16 cellular contexts compared by ENCODE assay signal in genomic region chr19:2560369-2560768, GRCh38.
DNase-seq lines count a peak whose midpoint lies in the region; ATAC-seq and TF ChIP-seq lines count a peak whose summit lies in the region.
"Had no signal": no experiment of that assay in that cellular context is flagged by ENCODE, and none has a peak within 500 bp of the region (broad histone marks: within the 10 kb centered on the region; RNA-seq: fewer than 3 reads in every experiment).

No MANE protein-coding gene starts in this region.

- ATAC-seq in Right ventricle myocardium superior (ENCODE audit: poor library complexity) = no peak
- ATAC-seq in Right ventricle myocardium inferior = no peak
- ATAC-seq in CD4-positive, CD25-positive, alpha-beta regulatory T cell (ENCODE audit: low read depth in 2 of 2) = no peak
- ATAC-seq in lower lobe of right lung = no peak
- no peak for ATAC-seq in stimulated activated memory B cell treated with anti-CD40 and anti-IgM and Interleukin-4, amounts not matched to agents 10 μg/mL and 1 μg/mL and 100 μg/mL, for 72 hours
- no peak for ATAC-seq in HG02642 (IDR thresholded peaks at IDR 0.05; ENCODE audit: poor library complexity, unreplicated experiment)
- ATAC-seq: GM23338, HCT116 had no signal

- intact Hi-C loops in Right ventricle myocardium superior (cut with DNase I) = no loop called here
- intact Hi-C loops in Right ventricle myocardium inferior (cut with DNase I) = no loop called here
- intact Hi-C loops in lower lobe of right lung (cut with DNase I) = no loop called here

- no peaks in the 10 kb centered on the region for H3K36me3 Mint-ChIP-seq in CD4-positive, CD25-positive, alpha-beta regulatory T cell
- H3K36me3 Mint-ChIP-seq in stimulated activated memory B cell treated with anti-CD40 and anti-IgM and Interleukin-4, amounts not matched to agents 10 μg/mL and 1 μg/mL and 100 μg/mL, for 72 hours = no peaks in the 10 kb centered on the region

- H3K4me1 Mint-ChIP-seq in CD4-positive, CD25-positive, alpha-beta regulatory T cell = peaks cover 2 to 26% (median 9%) of the 10 kb centered on the region in 4 donors
- peaks cover 87% of the 10 kb centered on the region for H3K4me1 Mint-ChIP-seq in stimulated activated memory B cell treated with anti-CD40 and anti-IgM and Interleukin-4, amounts not matched to agents 10 μg/mL and 1 μg/mL and 100 μg/mL, for 72 hours

- peak overlapping the region in 1 of 4 donors; percentile 9 for H3K4me3 Mint-ChIP-seq in CD4-positive, CD25-positive, alpha-beta regulatory T cell
- H3K4me3 Mint-ChIP-seq in stimulated activated memory B cell treated with anti-CD40 and anti-IgM and Interleukin-4, amounts not matched to agents 10 μg/mL and 1 μg/mL and 100 μg/mL, for 72 hours = no peak overlapping the region
- H3K4me3 Mint-ChIP-seq: GM23338 had no signal

- H3K4me3 ChIP-seq in CD4-positive, CD25-positive, alpha-beta regulatory T cell (ENCODE audit: low read depth, low read length) = no peak overlapping the region
- H3K4me3 ChIP-seq in lower lobe of right lung = no peak overlapping the region
- H3K4me3 ChIP-seq: GM23338 had no signal

- no peaks in the 10 kb centered on the region for H3K9me3 ChIP-seq in CD4-positive, CD25-positive, alpha-beta regulatory T cell (ENCODE audit: control insufficient read depth in 2 of 2, low read length in 2 of 2)
- no peaks in the 10 kb centered on the region for H3K9me3 ChIP-seq in lower lobe of right lung

- H3K36me3 ChIP-seq in CD4-positive, CD25-positive, alpha-beta regulatory T cell (ENCODE audit: control insufficient read depth, insufficient read depth, low read length) = no peaks in the 10 kb centered on the region
- no peaks in the 10 kb centered on the region for H3K36me3 ChIP-seq in lower lobe of right lung

- no peaks in the 10 kb centered on the region for H3K9me3 Mint-ChIP-seq in CD4-positive, CD25-positive, alpha-beta regulatory T cell
- H3K9me3 Mint-ChIP-seq in stimulated activated memory B cell treated with anti-CD40 and anti-IgM and Interleukin-4, amounts not matched to agents 10 μg/mL and 1 μg/mL and 100 μg/mL, for 72 hours = no peaks in the 10 kb centered on the region
- H3K9me3 Mint-ChIP-seq: GM23338 had no signal

- peaks cover 18% of the 10 kb centered on the region for H3K4me1 ChIP-seq in CD4-positive, CD25-positive, alpha-beta regulatory T cell (ENCODE audit: control insufficient read depth, insufficient read depth, low read length, poor library complexity, severe bottlenecking)
- no peaks in the 10 kb centered on the region for H3K4me1 ChIP-seq in lower lobe of right lung

- no peaks in the 10 kb centered on the region for H3K27me3 Mint-ChIP-seq in CD4-positive, CD25-positive, alpha-beta regulatory T cell
- no peaks in the 10 kb centered on the region for H3K27me3 Mint-ChIP-seq in stimulated activated memory B cell treated with anti-CD40 and anti-IgM and Interleukin-4, amounts not matched to agents 10 μg/mL and 1 μg/mL and 100 μg/mL, for 72 hours

- H3K27ac Mint-ChIP-seq in CD4-positive, CD25-positive, alpha-beta regulatory T cell = peak overlapping the region in 2 of 3 donors; percentile 43 to 51
- peak overlapping the region; percentile 96 for H3K27ac Mint-ChIP-seq in stimulated activated memory B cell treated with anti-CD40 and anti-IgM and Interleukin-4, amounts not matched to agents 10 μg/mL and 1 μg/mL and 100 μg/mL, for 72 hours
- H3K27ac Mint-ChIP-seq: GM23338 had no signal

- no peak overlapping the region for H3K27ac ChIP-seq in CD4-positive, CD25-positive, alpha-beta regulatory T cell (ENCODE audit: insufficient read depth, low read length, poor library complexity, severe bottlenecking)
- no peak overlapping the region for H3K27ac ChIP-seq in lower lobe of right lung

- DNase-seq in Right ventricle myocardium superior (peak; percentile 30), Right ventricle myocardium inferior (ENCODE audit: missing footprints) (no peak), lower lobe of right lung (peak; percentile 25), dermis blood vessel endothelial cell (no peak)
- DNase-seq in CD4-positive, CD25-positive, alpha-beta regulatory T cell = no peak
- DNase-seq: C1 segment of cervical spinal cord, COR-L47, NCI-H1105 treated with DMSO at 0.1 percent for 48 hours, NCI-H187 treated with DMSO at 0.1 percent for 48 hours, NCI-H446, NCI-H748 treated with DMSO at 0.1 percent for 48 hours, OCI-M1 had no signal

- H3K27me3 ChIP-seq in CD4-positive, CD25-positive, alpha-beta regulatory T cell (ENCODE audit: control insufficient read depth, insufficient read depth, low read length) = no peaks in the 10 kb centered on the region
- H3K27me3 ChIP-seq in lower lobe of right lung (ENCODE audit: low read depth) = no peaks in the 10 kb centered on the region

- no peak for TF ChIP-seq CTCF in lower lobe of right lung (IDR thresholded peaks at IDR 0.05)

Comparison
In these comparisons a context has a peak if more than half of its experiments do, and no peak if none do; other contexts are left out.
1. DNase-seq: peak in Right ventricle myocardium superior (single experiment) and lower lobe of right lung (single experiment); none in Right ventricle myocardium inferior (single experiment), CD4-positive, CD25-positive, alpha-beta regulatory T cell (0 of 3) and dermis blood vessel endothelial cell (single experiment).